16 cellular contexts compared by ENCODE assay signal in the genomic region with DNA sequence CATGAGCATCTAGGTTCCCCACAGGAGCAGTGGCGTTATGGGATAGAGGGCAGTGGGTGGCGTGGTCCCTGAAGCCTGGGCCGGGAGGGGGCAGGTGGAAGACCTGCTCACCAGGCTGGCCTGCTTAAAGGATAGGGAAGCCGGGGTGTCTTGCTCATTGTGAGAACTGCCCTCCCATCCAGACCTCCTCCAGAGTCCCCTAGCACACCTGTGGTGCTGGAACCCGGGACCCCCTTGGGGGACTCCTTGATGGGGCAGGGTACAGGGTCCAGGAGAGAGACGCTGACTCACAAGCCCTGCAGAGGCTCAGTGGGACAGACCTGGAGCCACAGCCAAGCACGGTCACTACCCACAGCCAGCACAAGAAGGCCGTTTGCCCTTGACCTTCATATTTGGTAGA. TPM values are rescaled to one million over a fixed set of nuclear protein-coding genes. Genes with fewer than 3 reads are reported as not detected.
"Had no signal": no experiment of that assay in that cellular context is flagged by ENCODE, and none has a peak within 500 bp of the region (broad histone marks: within the 10 kb centered on the region; RNA-seq: fewer than 3 reads in every experiment).

No MANE protein-coding gene starts in this region.

- H3K79me2 ChIP-seq: hepatocyte had no signal

- H3K4me1 ChIP-seq: upper lobe of right lung had no signal

- H3K4me2 ChIP-seq: hepatocyte had no signal

- H3K36me3 ChIP-seq: ascending aorta, cardiac muscle cell, lower lobe of right lung, upper lobe of right lung had no signal

- FAIRE-seq: colon had no signal

- DNase-seq: activated B cell treated with CpG ODN at 0.5 μM for 24 hours; activated CD4-positive, alpha-beta T cell treated with anti-CD3 and anti-CD28 coated beads, Interleukin-2, amount 10 ng/mL, durations not matched to agents 7 days and 5 days; activated naive CD8-positive, alpha-beta T cell treated with anti-CD3 and anti-CD28 coated beads, Interleukin-2, amount 10 ng/mL, durations not matched to agents 7 days and 5 days; activated T-cell treated with anti-CD3 and anti-CD28 coated beads, Interleukin-2, amount 50 U/mL, for 4 hours; effector CD4-positive, alpha-beta T cell; kidney glomerular epithelial cell; lower lobe of right lung; midbrain; stimulated activated naive CD8-positive, alpha-beta T cell treated with anti-CD3 and anti-CD28 coated beads, Interleukin-15, Interleukin-2, amounts not matched to agents 100 U/mL and 50 U/mL, for 24 hours; upper lobe of right lung had no signal

- H3K27me3 ChIP-seq: ascending aorta had no signal

- H3K36me3 Mint-ChIP-seq: activated naive CD8-positive, alpha-beta T cell treated with anti-CD3 and anti-CD28 coated beads, Interleukin-2, amount 10 ng/mL, durations not matched to agents 7 days and 5 days had no signal

- H3K9me3 ChIP-seq: ascending aorta, lower lobe of right lung, upper lobe of right lung had no signal

- H3K27ac Mint-ChIP-seq: activated B cell treated with CpG ODN at 0.5 μM for 24 hours; activated CD4-positive, alpha-beta T cell treated with anti-CD3 and anti-CD28 coated beads, Interleukin-2, amount 10 ng/mL, durations not matched to agents 7 days and 5 days; activated naive CD8-positive, alpha-beta T cell treated with anti-CD3 and anti-CD28 coated beads, Interleukin-2, amount 10 ng/mL, durations not matched to agents 7 days and 5 days had no signal

- H3K9me3 Mint-ChIP-seq: activated B cell treated with CpG ODN at 0.5 μM for 24 hours; activated CD4-positive, alpha-beta T cell treated with anti-CD3 and anti-CD28 coated beads, Interleukin-2, amount 10 ng/mL, durations not matched to agents 7 days and 5 days; activated naive CD8-positive, alpha-beta T cell treated with anti-CD3 and anti-CD28 coated beads, Interleukin-2, amount 10 ng/mL, durations not matched to agents 7 days and 5 days; activated T-cell treated with anti-CD3 and anti-CD28 coated beads, Interleukin-2, amount 50 U/mL, for 4 hours had no signal

- H3K4me3 Mint-ChIP-seq: activated B cell treated with CpG ODN at 0.5 μM for 24 hours; activated CD4-positive, alpha-beta T cell treated with anti-CD3 and anti-CD28 coated beads, Interleukin-2, amount 10 ng/mL, durations not matched to agents 7 days and 5 days; activated naive CD8-positive, alpha-beta T cell treated with anti-CD3 and anti-CD28 coated beads, Interleukin-2, amount 10 ng/mL, durations not matched to agents 7 days and 5 days; activated T-cell treated with anti-CD3 and anti-CD28 coated beads, Interleukin-2, amount 50 U/mL, for 4 hours had no signal

- H3K27ac ChIP-seq: ascending aorta, cardiac muscle cell, lower lobe of right lung, upper lobe of right lung had no signal

- H2AFZ ChIP-seq: hepatocyte had no signal

- ATAC-seq: activated T-cell treated with anti-CD3 and anti-CD28 coated beads, Interleukin-2, amount 50 U/mL, for 4 hours; lower lobe of right lung; stimulated activated naive CD8-positive, alpha-beta T cell treated with anti-CD3 and anti-CD28 coated beads, Interleukin-15, Interleukin-2, amounts not matched to agents 100 U/mL and 50 U/mL, for 24 hours; upper lobe of right lung had no signal

- H3K4me3 ChIP-seq: ascending aorta, cardiac muscle cell, hepatocyte, lower lobe of right lung, upper lobe of right lung had no signal

RNA-seq across cellular contexts. Expression of gene RHCG, which starts 2.8 kb away (rescaled TPM):
- total RNA-seq: activated B cell treated with CpG ODN at 0.5 μM for 24 hours; activated CD4-positive, alpha-beta T cell treated with anti-CD3 and anti-CD28 coated beads, Interleukin-2, amount 10 ng/mL, durations not matched to agents 7 days and 5 days; activated CD8-positive, alpha-beta memory T cell treated with anti-CD3 and anti-CD28 coated beads for 36 hours; activated naive CD8-positive, alpha-beta T cell treated with anti-CD3 and anti-CD28 coated beads, Interleukin-2, amount 10 ng/mL, durations not matched to agents 7 days and 5 days; activated T-cell treated with anti-CD3 and anti-CD28 coated beads, Interleukin-2, amount 50 U/mL, for 4 hours; cardiac muscle cell; lower lobe of right lung; T-helper 1 cell treated with Interleukin-12 subunit alpha and Interleukin-12 subunit beta and Interleukin-4 antibody, amounts not matched to agents 30 ng/mL and 1 ng/mL, for 36 hours; upper lobe of right lung had no signal
